ENCODE assay signal across 8 cellular contexts in the genomic region with DNA sequence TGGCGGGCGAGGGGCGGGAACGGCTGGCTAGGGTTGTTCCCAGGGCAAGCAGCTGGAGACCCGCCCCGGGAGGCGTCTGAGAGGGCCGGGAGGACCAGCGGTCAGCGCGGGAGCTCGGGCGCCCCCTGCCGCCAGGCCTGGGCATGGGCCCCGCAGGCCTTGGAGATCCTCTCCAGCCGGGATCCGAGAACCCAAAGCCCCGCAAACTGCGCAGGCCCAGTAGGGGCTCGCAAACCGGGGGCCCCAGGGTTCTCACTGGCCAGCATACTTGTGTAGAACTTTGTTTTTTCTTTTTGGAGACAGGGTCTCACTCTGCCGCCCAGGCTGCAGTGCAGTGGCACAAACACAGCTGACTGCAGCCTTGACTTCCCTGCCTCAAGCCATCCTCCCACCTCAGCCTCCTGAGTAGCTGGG. TPM values are rescaled to one million over a fixed set of nuclear protein-coding genes. Genes with fewer than 3 reads are reported as not detected.
DNase-seq lines count a peak whose midpoint lies in the region; ATAC-seq and TF ChIP-seq lines count a peak whose summit lies in the region.

No MANE protein-coding gene starts in this region.

- no peak overlapping the region for H3K27ac ChIP-seq in trophoblast cell (ENCODE audit: low read depth, low read length)

- H3K4me2 ChIP-seq in trophoblast cell (ENCODE audit: low read length): peak overlapping the region; percentile 61

- no peak overlapping the region for H2BK120ac ChIP-seq in trophoblast cell (ENCODE audit: insufficient read depth, low read length, poor library complexity)

- H4K12ac ChIP-seq in trophoblast cell (ENCODE audit: low read depth, low read length): no peak overlapping the region

- no peak overlapping the region for H3K27ac Mint-ChIP-seq in CD14-positive monocyte
- no peak overlapping the region for H3K27ac Mint-ChIP-seq in HFFc6
- no peak overlapping the region for H3K27ac Mint-ChIP-seq in activated CD4-positive, alpha-beta memory T cell treated with anti-CD3 and anti-CD28 coated beads for 36 hours

- DNase-seq in CD14-positive monocyte (ENCODE audit: low spot score) (no peak), HFFc6 (no peak), germinal center (ENCODE audit: low spot score) (peak; percentile 71), trophoblast cell (peak; percentile 63 to 83), NCI-H1436 (lab: John Stamatoyannopoulos, UW) (no peak), NCI-H1930 (lab: John Stamatoyannopoulos, UW) (no peak)
- peak; percentile 57 for DNase-seq in activated CD4-positive, alpha-beta memory T cell treated with anti-CD3 and anti-CD28 coated beads for 36 hours

- no peak for ATAC-seq in HG03378 (IDR thresholded peaks at IDR 0.05; ENCODE audit: unreplicated experiment)

- peaks cover 0 to 5% (median 0%) of the 10 kb centered on the region in 7 donors for H3K9me3 Mint-ChIP-seq in CD14-positive monocyte
- H3K9me3 Mint-ChIP-seq in HFFc6: no peaks in the 10 kb centered on the region
- no peaks in the 10 kb centered on the region for H3K9me3 Mint-ChIP-seq in activated CD4-positive, alpha-beta memory T cell treated with anti-CD3 and anti-CD28 coated beads for 36 hours

- H3K23ac ChIP-seq in trophoblast cell (ENCODE audit: low read length): no peak overlapping the region

- H2BK5ac ChIP-seq in trophoblast cell (ENCODE audit: low read depth, low read length, poor library complexity): no peak overlapping the region

- WGBS in trophoblast cell (ENCODE audit: extremely low coverage, insufficient coverage, insufficient read length): no CpG with 5 or more reads among the region's 22 CpGs

- POLR2A ChIA-PET in activated CD4-positive, alpha-beta memory T cell treated with anti-CD3 and anti-CD28 coated beads for 36 hours (lab: Charles Lee): no interaction called here

- H3K4me1 ChIP-seq in trophoblast cell (ENCODE audit: control insufficient read depth in 1 of 2, insufficient read depth in 2 of 2, low read length in 2 of 2): peaks cover 1 to 2% of the 10 kb centered on the region in 2 experiments

- peak overlapping the region; percentile 11 for H2AFZ ChIP-seq in trophoblast cell (ENCODE audit: insufficient read depth, low read length, poor library complexity)

- H3K36me3 Mint-ChIP-seq in CD14-positive monocyte (no peaks in the 10 kb centered on the region), HFFc6 (ENCODE audit: low read depth) (no peaks in the 10 kb centered on the region)
- no peaks in the 10 kb centered on the region for H3K36me3 Mint-ChIP-seq in activated CD4-positive, alpha-beta memory T cell treated with anti-CD3 and anti-CD28 coated beads for 36 hours

- H3K14ac ChIP-seq in trophoblast cell (ENCODE audit: low read length): no peak overlapping the region

- H3K4ac ChIP-seq in trophoblast cell (ENCODE audit: low read depth, low read length): no peak overlapping the region

- peaks cover 4% of the 10 kb centered on the region for H3K27me3 ChIP-seq in trophoblast cell (ENCODE audit: insufficient read depth, low read length)

- H3K4me3 Mint-ChIP-seq in CD14-positive monocyte: peak overlapping the region in 1 of 2 donors; percentile 39
- no peak overlapping the region for H3K4me3 Mint-ChIP-seq in HFFc6
- H3K4me3 Mint-ChIP-seq in activated CD4-positive, alpha-beta memory T cell treated with anti-CD3 and anti-CD28 coated beads for 36 hours: no peak overlapping the region

- no peak overlapping the region for H2AK5ac ChIP-seq in trophoblast cell (ENCODE audit: low read length)

- no peak overlapping the region for H3K18ac ChIP-seq in trophoblast cell (ENCODE audit: low read length)

- no peak overlapping the region for H4K91ac ChIP-seq in trophoblast cell (ENCODE audit: low read depth, low read length)

- no peak overlapping the region for H2BK12ac ChIP-seq in trophoblast cell (ENCODE audit: low read length)

- no peaks in the 10 kb centered on the region for H3K79me2 ChIP-seq in trophoblast cell (ENCODE audit: control insufficient read depth, insufficient read depth, low read length, poor library complexity)

- H4K8ac ChIP-seq in trophoblast cell (ENCODE audit: low read depth, low read length): peak overlapping the region; percentile 69

- no peak overlapping the region for H3K9ac ChIP-seq in trophoblast cell (ENCODE audit: low read length)

- CTCF ChIA-PET in activated CD4-positive, alpha-beta memory T cell treated with anti-CD3 and anti-CD28 coated beads for 36 hours (lab: Charles Lee): interaction anchor here (0.6 to 2.8 kb wide), 15 partner anchors 8 to 805 kb away, joined by 3 to 14 read pairs (median 3); a partner anchor contains a TSS

- H3K36me3 ChIP-seq in trophoblast cell (ENCODE audit: control insufficient read depth in 1 of 2, insufficient read depth in 2 of 2, low read length in 2 of 2): no peaks in the 10 kb centered on the region

- H3K27me3 Mint-ChIP-seq in CD14-positive monocyte (ENCODE audit: low read depth in 3 of 3) (peaks cover 27 to 44% (median 44%) of the 10 kb centered on the region in 3 donors), HFFc6 (ENCODE audit: insufficient read depth) (peaks cover 28% of the 10 kb centered on the region)
- H3K27me3 Mint-ChIP-seq in activated CD4-positive, alpha-beta memory T cell treated with anti-CD3 and anti-CD28 coated beads for 36 hours: peaks cover 32% of the 10 kb centered on the region

- TF ChIP-seq CTCF in CD14-positive monocyte (IDR thresholded peaks at IDR 0.05) (peak; percentile 84), HFFc6 (IDR thresholded peaks at IDR 0.05) (peak; percentile 82)

- intact Hi-C loops in CD14-positive monocyte (cut with micrococcal nuclease): no loop called here
- intact Hi-C loops in activated CD4-positive, alpha-beta memory T cell treated with anti-CD3 and anti-CD28 coated beads for 36 hours (cut with micrococcal nuclease): no loop called here

- H3K4me1 Mint-ChIP-seq in CD14-positive monocyte (no peaks in the 10 kb centered on the region), HFFc6 (ENCODE audit: low read depth) (no peaks in the 10 kb centered on the region)
- H3K4me1 Mint-ChIP-seq in activated CD4-positive, alpha-beta memory T cell treated with anti-CD3 and anti-CD28 coated beads for 36 hours (ENCODE audit: low read depth): no peaks in the 10 kb centered on the region

- H3K4me3 ChIP-seq in trophoblast cell (ENCODE audit: low read depth, low read length): peak overlapping the region; percentile 31

- H3K79me1 ChIP-seq in trophoblast cell (ENCODE audit: low read length): no peaks in the 10 kb centered on the region

- peaks cover 2% of the 10 kb centered on the region for H3K9me3 ChIP-seq in trophoblast cell (ENCODE audit: insufficient read depth, low read depth, low read length)

RNA-seq across cellular contexts. Expression of a gene that starts 20.8 kb away (rescaled TPM):
- polyA plus RNA-seq in CD14-positive monocyte: not detected
- total RNA-seq in HFFc6 (2021; fragmentation: NEBNext Ultra II Directional; extraction: Animal tissue kit (Norgen Biotek cat#: 25700)): not detected
- not detected for total RNA-seq in activated CD4-positive, alpha-beta memory T cell treated with anti-CD3 and anti-CD28 coated beads for 36 hours
- 9.7 and 10.6 TPM in 2 replicates for polyA plus RNA-seq in trophoblast cell (2013)

Comparison
In these comparisons a context has a peak if more than half of its experiments do, and no peak if none do; other contexts are left out.
1. DNase-seq: peak in activated CD4-positive, alpha-beta memory T cell treated with anti-CD3 and anti-CD28 coated beads for 36 hours (single experiment), germinal center (single experiment) and trophoblast cell (2 of 2); none in CD14-positive monocyte (single experiment), HFFc6 (single experiment), NCI-H1436 (single experiment) and NCI-H1930 (0 of 2).